ENCODE assay signal across 28 cellular contexts in genomic region chr13:42312817-42313431, GRCh38. TPM values are rescaled to one million over a fixed set of nuclear protein-coding genes. Genes with fewer than 3 reads are reported as not detected.
A peak's percentile ranks its signal among the peaks of the same experiment; 100 is the strongest.
DNase-seq lines count a peak whose midpoint lies in the region; ATAC-seq, FAIRE-seq and TF ChIP-seq lines count a peak whose summit lies in the region.
"Had no signal": no experiment of that assay in that cellular context is flagged by ENCODE, and none has a peak within 500 bp of the region (broad histone marks: within the 10 kb centered on the region; RNA-seq: fewer than 3 reads in every experiment).

No MANE protein-coding gene starts in this region.

- dilution Hi-C loops in endothelial cell of umbilical vein (cut with MboI; ENCODE audit: extremely low pct_ligation_motif_present, low sequenced_read_pairs): no loop called here

- H3K36me3 ChIP-seq in endothelial cell of umbilical vein (ENCODE audit: control insufficient read depth in 2 of 2, extremely low read depth in 1 of 2, insufficient read depth in 2 of 2, low read length in 2 of 2) (peaks cover 3% of the 10 kb centered on the region in 2 experiments), aorta (ENCODE audit: control insufficient read depth in 1 of 2, insufficient read depth in 2 of 2, low read length in 1 of 2) (peaks cover 0 to 2% of the 10 kb centered on the region in 2 donors)

- no peaks in the 10 kb centered on the region for H4K20me1 ChIP-seq in endothelial cell of umbilical vein (replicated peaks; ENCODE audit: control insufficient read depth, extremely low read depth, insufficient read depth, low read length)

- H3K27ac ChIP-seq in endothelial cell of umbilical vein (ENCODE audit: insufficient read depth, low read depth, low read length) (no peak overlapping the region), aorta (ENCODE audit: low read depth in 1 of 2, low read length in 2 of 2) (no peak overlapping the region)
- H3K27ac ChIP-seq: 22Rv1, hepatocyte, left ventricle myocardium inferior, parathyroid adenoma, upper lobe of left lung had no signal

- TF ChIP-seq POLR2A in endothelial cell of umbilical vein (IDR thresholded peaks at IDR 0.05; ENCODE audit: low read depth, low read length): no peak

- 78 to 90% methylated on average over 2 of the region's 2 CpGs for WGBS in aorta, 2 donors

- H3K27me3 ChIP-seq in endothelial cell of umbilical vein (ENCODE audit: control insufficient read depth in 2 of 2, insufficient read depth in 2 of 2, low read length in 2 of 2): no peaks in the 10 kb centered on the region
- H3K27me3 ChIP-seq in aorta (ENCODE audit: control insufficient read depth in 1 of 2, insufficient read depth in 2 of 2, low read length in 1 of 2): no peaks in the 10 kb centered on the region
- H3K27me3 ChIP-seq: hepatocyte, MG63, upper lobe of left lung had no signal

- no peaks in the 10 kb centered on the region for H3K27me3 Mint-ChIP-seq in T-helper 2 cell treated with Interferon-gamma antibody and Interleukin-4, amounts not matched to agents 5 μg/mL and 100 μg/mL, for 36 hours (ENCODE audit: low read depth)
- H3K27me3 Mint-ChIP-seq: activated CD4-positive, alpha-beta memory T cell treated with anti-CD3 and anti-CD28 coated beads, Interleukin-2, amount 10 ng/mL, durations not matched to agents 7 days and 5 days had no signal

- H3K4me3 ChIP-seq in endothelial cell of umbilical vein (replicated peaks in 1 of 3; ENCODE audit: insufficient read depth in 1 of 3, low read depth in 1 of 3, low read length in 3 of 3) (no peak overlapping the region), aorta (ENCODE audit: low read length in 2 of 2) (no peak overlapping the region)
- H3K4me3 ChIP-seq: hepatocyte, left ventricle myocardium inferior, MG63, upper lobe of left lung had no signal

- peak; percentile 23 for FAIRE-seq in GM19239 (lab: Jason Lieb, UNC)
- peak; percentile 12 for FAIRE-seq in endothelial cell of umbilical vein (lab: Jason Lieb, UNC)

- H3K9ac ChIP-seq in endothelial cell of umbilical vein (replicated peaks; ENCODE audit: extremely low read depth, insufficient read depth, low read length): no peak overlapping the region
- H3K9ac ChIP-seq: parathyroid adenoma had no signal

- H3K4me1 ChIP-seq in endothelial cell of umbilical vein (ENCODE audit: control insufficient read depth, extremely low read depth, insufficient read depth, low read length): no peaks in the 10 kb centered on the region
- H3K4me1 ChIP-seq in aorta (ENCODE audit: control insufficient read depth in 1 of 2, insufficient read depth in 2 of 2, low read length in 2 of 2): no peaks in the 10 kb centered on the region
- H3K4me1 ChIP-seq: left ventricle myocardium inferior, parathyroid adenoma, upper lobe of left lung had no signal

- BruUV-seq in endothelial cell of umbilical vein (replicated peaks; lab: Mats Ljungman, UMichigan): no TSS peak

- TF ChIP-seq CTCF in endothelial cell of umbilical vein (IDR thresholded peaks at IDR 0.05; ENCODE audit: extremely low read depth in 1 of 2, insufficient read depth in 1 of 2, low read depth in 1 of 2, low read length in 2 of 2): no peak

- H3K79me2 ChIP-seq in endothelial cell of umbilical vein (ENCODE audit: control insufficient read depth, insufficient read depth, low read length): no peaks in the 10 kb centered on the region
- H3K79me2 ChIP-seq: hepatocyte, parathyroid adenoma had no signal

- ATAC-seq in aorta (ENCODE audit: low FRiP score): no peak
- ATAC-seq: CD8-positive, alpha-beta T cell; sciatic nerve; WTC11 had no signal

- H2AFZ ChIP-seq in endothelial cell of umbilical vein (ENCODE audit: low read depth, low read length): no peak overlapping the region
- H2AFZ ChIP-seq: hepatocyte, parathyroid adenoma had no signal

- no peak overlapping the region for H3K4me2 ChIP-seq in endothelial cell of umbilical vein (ENCODE audit: insufficient read depth, low read length)
- H3K4me2 ChIP-seq: hepatocyte had no signal

- peak overlapping the region; percentile 63 for H3K27ac Mint-ChIP-seq in T-helper 2 cell treated with Interferon-gamma antibody and Interleukin-4, amounts not matched to agents 5 μg/mL and 100 μg/mL, for 36 hours
- H3K27ac Mint-ChIP-seq: activated CD4-positive, alpha-beta memory T cell treated with anti-CD3 and anti-CD28 coated beads, Interleukin-2, amount 10 ng/mL, durations not matched to agents 7 days and 5 days; CD8-positive, alpha-beta T cell; nephron; WTC11 had no signal

- H3K9me3 ChIP-seq in endothelial cell of umbilical vein (replicated peaks; ENCODE audit: control insufficient read depth, insufficient read depth, low read length) (no peaks in the 10 kb centered on the region), aorta (ENCODE audit: control insufficient read depth, low read length) (no peaks in the 10 kb centered on the region)
- H3K9me3 ChIP-seq: left ventricle myocardium inferior, MG63, upper lobe of left lung had no signal

- POLR2A ChIA-PET in endothelial cell of umbilical vein (lab: Charles Lee): no interaction called here

- no peak for DNase-seq in T-helper 2 cell treated with Interferon-gamma antibody and Interleukin-4, amounts not matched to agents 5 μg/mL and 100 μg/mL, for 36 hours (ENCODE audit: low spot score)
- DNase-seq in T-helper 2 cell (no peak), GM19239 (ENCODE audit: insufficient read length, low spot score) (no peak), endothelial cell of umbilical vein (ENCODE audit: low read depth, low spot score) (no peak), pons (ENCODE audit: low spot score) (peak; percentile 87), aorta (no peak), epidermal melanocyte (ENCODE audit: insufficient read length, low spot score) (no peak), cortex of kidney (lab: John Stamatoyannopoulos, UW) (no peak)
- DNase-seq: activated CD4-positive, alpha-beta memory T cell treated with anti-CD3 and anti-CD28 coated beads, Interleukin-2, amount 10 ng/mL, durations not matched to agents 7 days and 5 days; activated naive CD4-positive, alpha-beta T cell treated with Interleukin-2 at 50 U/mL for 16 hours; activated T-cell treated with anti-CD3 and anti-CD28 coated beads for 4 hours; CD8-positive, alpha-beta T cell; cerebellar nuclear complex; DMS153; GOT3; left ventricle myocardium inferior; MG63; NCI-H2081 treated with DMSO at 0.1 percent for 48 hours; NCI-H345; NCI-H774; T1000; upper lobe of left lung had no signal

- H3K4me3 Mint-ChIP-seq in T-helper 2 cell treated with Interferon-gamma antibody and Interleukin-4, amounts not matched to agents 5 μg/mL and 100 μg/mL, for 36 hours: no peak overlapping the region
- H3K4me3 Mint-ChIP-seq: activated CD4-positive, alpha-beta memory T cell treated with anti-CD3 and anti-CD28 coated beads, Interleukin-2, amount 10 ng/mL, durations not matched to agents 7 days and 5 days; CD8-positive, alpha-beta T cell; nephron; WTC11 had no signal

- intact Hi-C loops in endothelial cell of umbilical vein (cut with micrococcal nuclease) (no loop called here), aorta (cut with DNase I) (no loop called here)

- peaks cover 2% of the 10 kb centered on the region for H3K9me1 ChIP-seq in endothelial cell of umbilical vein (replicated peaks; ENCODE audit: control insufficient read depth, extremely low read depth, insufficient read depth, low read length)

- H3K4me1 Mint-ChIP-seq in T-helper 2 cell treated with Interferon-gamma antibody and Interleukin-4, amounts not matched to agents 5 μg/mL and 100 μg/mL, for 36 hours (ENCODE audit: low read depth): peaks cover 24% of the 10 kb centered on the region
- H3K4me1 Mint-ChIP-seq: nephron, WTC11 had no signal

- CTCF ChIA-PET in endothelial cell of umbilical vein (lab: Charles Lee): no interaction called here

- H3K36me3 Mint-ChIP-seq in T-helper 2 cell treated with Interferon-gamma antibody and Interleukin-4, amounts not matched to agents 5 μg/mL and 100 μg/mL, for 36 hours (ENCODE audit: low read depth): peaks cover 55% of the 10 kb centered on the region

- H3K9me3 Mint-ChIP-seq in T-helper 2 cell treated with Interferon-gamma antibody and Interleukin-4, amounts not matched to agents 5 μg/mL and 100 μg/mL, for 36 hours: no peaks in the 10 kb centered on the region
- H3K9me3 Mint-ChIP-seq: activated CD4-positive, alpha-beta memory T cell treated with anti-CD3 and anti-CD28 coated beads, Interleukin-2, amount 10 ng/mL, durations not matched to agents 7 days and 5 days; CD8-positive, alpha-beta T cell; nephron; WTC11 had no signal

TF ChIP-seq in endothelial cell of umbilical vein, 7 proteins besides CTCF, POLR2A, EP300 and RAD21:
- no peak for TF ChIP-seq GATA2 (IDR thresholded peaks at IDR 0.05; ENCODE audit: insufficient read depth, insufficient read length, low read depth, low read length)
- TF ChIP-seq POLR2AphosphoS5 (IDR thresholded peaks at IDR 0.05; ENCODE audit: insufficient read depth, low read depth, low read length): no peak
- TF ChIP-seq MYC (IDR thresholded peaks at IDR 0.05; ENCODE audit: low read depth, low read length): no peak
- no peak for TF ChIP-seq EZH2 (IDR thresholded peaks at IDR 0.05; ENCODE audit: borderline replicate concordance, low read depth, low read length, severe bottlenecking)
- TF ChIP-seq, protein P1, sequence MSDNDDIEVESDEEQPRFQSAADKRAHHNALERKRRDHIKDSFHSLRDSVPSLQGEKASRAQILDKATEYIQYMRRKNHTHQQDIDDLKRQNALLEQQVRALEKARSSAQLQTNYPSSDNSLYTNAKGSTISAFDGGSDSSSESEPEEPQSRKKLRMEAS (IDR thresholded peaks at IDR 0.05; ENCODE audit: insufficient read depth, insufficient read length): no peak
- no peak for TF ChIP-seq FOS (IDR thresholded peaks at IDR 0.05; ENCODE audit: borderline replicate concordance, insufficient read depth, low read length)
- TF ChIP-seq JUN (IDR thresholded peaks at IDR 0.05; ENCODE audit: borderline replicate concordance, insufficient read depth, insufficient read length, low read depth): no peak

RNA-seq across cellular contexts. Expression of gene AKAP11, which starts 41.0 kb away (rescaled TPM):
- total RNA-seq in endothelial cell of umbilical vein (17.8 and 20.2 TPM in 2 replicates), aorta (10 to 100 TPM; 34.4 to 42.0 TPM)
- polyA plus RNA-seq in endothelial cell of umbilical vein (3.7 and 4.9 TPM in 2 replicates), aorta (1 to 10 TPM; 4.8 to 9.7 TPM)
- 5.3 and 5.6 TPM in 2 replicates for polyA plus RNA-seq in endothelial cell of umbilical vein (2011; cell fraction: cytosol; rRNA removed)
- 10.3 and 12.7 TPM in 2 replicates for polyA plus RNA-seq in endothelial cell of umbilical vein (2011; cell fraction: nucleus; rRNA removed)
- 14.1 and 17.3 TPM in 2 replicates for polyA plus RNA-seq in endothelial cell of umbilical vein (2012)
- polyA minus RNA-seq in endothelial cell of umbilical vein: 21.2 and 22.5 TPM in 2 replicates
- 10.9 TPM for polyA minus RNA-seq in endothelial cell of umbilical vein (2011; cell fraction: cytosol; rRNA and poly(A)+ RNA removed)
- polyA minus RNA-seq in endothelial cell of umbilical vein (2011; cell fraction: nucleus; rRNA and poly(A)+ RNA removed): 16.4 and 27.6 TPM in 2 replicates
